ENCODE assay signal across 8 cellular contexts in genomic region chr11:19240420-19241259, GRCh38. TPM values are rescaled to one million over a fixed set of nuclear protein-coding genes. Genes with fewer than 3 reads are reported as not detected.
DNase-seq lines count a peak whose midpoint lies in the region; ATAC-seq and TF ChIP-seq lines count a peak whose summit lies in the region.

Gene E2F8 (minus strand): TSS chr11:19240945. CDS start chr11:19240121, 824 bp downstream.

- H3K4me1 ChIP-seq in psoas muscle (peaks cover 10% of the 10 kb centered on the region), uterus (peaks cover 0 to 17% of the 10 kb centered on the region in 2 donors)

- H3K27ac ChIP-seq in psoas muscle (peak within 1 kb of the TSS; percentile 79), uterus (no peak within 1 kb of the TSS)

- 0 to 1% (median 1%) methylated on average over 50 to 59 of the region's 59 CpGs for WGBS in psoas muscle, 3 donors

- TF ChIP-seq CTCF in psoas muscle (IDR thresholded peaks at IDR 0.05) (no peak), uterus (IDR thresholded peaks at IDR 0.05) (no peak)

- H3K4me3 ChIP-seq in psoas muscle (peak within 1 kb of the TSS; percentile 81), uterus (peak within 1 kb of the TSS; percentile 28 to 45)

- H3K36me3 ChIP-seq in psoas muscle (ENCODE audit: insufficient read depth in 1 of 2, low read depth in 1 of 2) (no peaks in the 10 kb centered on the region), uterus (no peaks in the 10 kb centered on the region)

- ATAC-seq in HG02885 (IDR thresholded peaks at IDR 0.05; ENCODE audit: poor library complexity, unreplicated experiment) (peak; percentile 89), left ventricle myocardium superior (peak; percentile 94), psoas muscle (peak; percentile 93 to 97 (median 96))

- DNase-seq in NCI-H1694 (lab: John Stamatoyannopoulos, UW) (peak; percentile 70), amniotic epithelial cell (ENCODE audit: low read depth) (peak; percentile 88), left ventricle myocardium superior (peak; percentile 94), psoas muscle (peak; percentile 91 to 95), uterus (peak; percentile 77 to 79)

- H3K9me3 ChIP-seq in psoas muscle: no peaks in the 10 kb centered on the region
- no peaks in the 10 kb centered on the region for H3K9me3 ChIP-seq in uterus

- intact Hi-C loops in T-helper 1 cell treated with Interleukin-12 subunit alpha and Interleukin-12 subunit beta and Interleukin-4 antibody, amounts not matched to agents 30 ng/mL and 1 ng/mL, for 36 hours (cut with micrococcal nuclease): loop anchor here (1.0 to 5.0 kb wide), 10 partner anchors 123 to 1962 kb away; partner anchors contain the start of genes GTF2H1, HPS5, NAV2 and PRMT3
- intact Hi-C loops in left ventricle myocardium superior (cut with micrococcal nuclease): no loop called here
- intact Hi-C loops in psoas muscle (cut with DNase I): loop anchor here in 1 of 2 donors (10.0 kb wide), 1 partner anchor 56 kb away; no protein-coding TSS in a partner anchor
- intact Hi-C loops in uterus (cut with DNase I; ENCODE audit: low total_unique reads): no loop called here

- peak; percentile 42 for TF ChIP-seq POLR2A in GM15510 (IDR thresholded peaks at IDR 0.05; ENCODE audit: borderline replicate concordance, extremely low read depth, insufficient read length)
- TF ChIP-seq POLR2A in uterus (IDR thresholded peaks at IDR 0.05): no peak

- H3K27me3 ChIP-seq in psoas muscle (ENCODE audit: insufficient read depth in 3 of 3, low read length in 2 of 3) (peaks cover 0 to 27% (median 9%) of the 10 kb centered on the region in 3 donors), uterus (peaks cover 18 to 19% of the 10 kb centered on the region in 2 donors)

RNA-seq across cellular contexts. Expression of gene E2F8, which starts in this region (rescaled TPM):
- 22.8 and 24.9 TPM in 2 replicates for total RNA-seq in T-helper 1 cell treated with Interleukin-12 subunit alpha and Interleukin-12 subunit beta and Interleukin-4 antibody, amounts not matched to agents 30 ng/mL and 1 ng/mL, for 36 hours
- 5.8 TPM for total RNA-seq in left ventricle myocardium superior
- 10 to 100 TPM in 1 of 4 donors, 1 to 10 TPM in 3; 1.4 to 11.6 (median 3.9) TPM for total RNA-seq in psoas muscle
- 1 to 10 TPM in 2 of 3 donors, under 1 TPM in 1; 1.00 to 1.5 (median 1.2) TPM for polyA plus RNA-seq in psoas muscle
- 1 to 10 TPM in 1 of 4 donors, not detected in 3; 2.4 TPM for total RNA-seq in uterus
